In the genomic region with DNA sequence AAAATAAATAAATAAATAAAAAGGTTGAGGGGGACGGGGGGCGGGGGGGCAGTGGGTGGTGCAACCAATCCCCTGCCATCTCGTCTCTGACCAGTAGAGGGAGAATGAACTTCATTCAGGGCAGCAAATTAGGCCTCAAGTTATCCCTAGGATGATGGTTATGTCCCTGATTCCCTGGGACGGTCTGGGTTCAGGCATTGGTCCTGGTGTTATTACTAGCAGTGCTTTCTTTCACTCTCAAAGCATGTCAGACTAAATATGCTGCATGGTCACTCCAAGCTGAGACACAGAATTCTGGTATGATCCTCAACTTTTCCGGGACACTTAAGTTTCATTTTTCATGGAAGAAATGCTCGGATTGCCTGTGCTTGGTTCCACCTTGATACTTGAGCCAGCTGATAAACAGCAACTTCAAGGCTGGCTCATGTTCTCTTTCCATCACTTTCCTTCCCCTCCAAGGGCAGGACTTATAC, we compare ENCODE assay signal across 8 cellular contexts. TPM values are rescaled to one million over a fixed set of nuclear protein-coding genes. Genes with fewer than 3 reads are reported as not detected.
DNase-seq lines count a peak whose midpoint lies in the region; ATAC-seq and TF ChIP-seq lines count a peak whose summit lies in the region.

No MANE protein-coding gene starts in this region.

- peaks cover 45% of the 10 kb centered on the region for H3K4me1 ChIP-seq in foreskin keratinocyte
- H3K4me1 ChIP-seq in parathyroid adenoma: no peaks in the 10 kb centered on the region

- no peaks in the 10 kb centered on the region for H3K9me3 ChIP-seq in parathyroid adenoma (ENCODE audit: control insufficient read depth, low read length)

- H3K4me3 ChIP-seq in parathyroid adenoma (ENCODE audit: low read depth, low read length): no peak overlapping the region

- no peak overlapping the region; the same call in 1 of the 2 replicates for H3K27ac Mint-ChIP-seq in WTC11

- peaks cover 42% of the 10 kb centered on the region for H3K4me1 Mint-ChIP-seq in WTC11

- peak; percentile 61 for ATAC-seq in WTC11
- no peak for ATAC-seq in foreskin keratinocyte
- ATAC-seq in HG02678 (IDR thresholded peaks at IDR 0.05; ENCODE audit: unreplicated experiment): no peak

- H3K27ac ChIP-seq in foreskin keratinocyte (peak overlapping the region; percentile 63), parathyroid adenoma (no peak overlapping the region)

- CTCF ChIA-PET in WTC11 (lab: Charles Lee): interaction anchor here (0.6 to 2.5 kb wide), 7 partner anchors 9 to 408 kb away, joined by 3 to 8 read pairs (median 3); a partner anchor contains a TSS

- no peak overlapping the region for H3K4me2 ChIP-seq in parathyroid adenoma (ENCODE audit: low read length)

- DNase-seq in NCI-H2107 treated with DMSO at 0.1 percent for 48 hours (lab: John Stamatoyannopoulos, UW; ENCODE audit: unreplicated experiment) (peak; percentile 7), NCI-H2107 (lab: John Stamatoyannopoulos, UW) (no peak), M059J (ENCODE audit: low read depth) (peak; percentile 68), WTC11 (ENCODE audit: low spot score) (peak; percentile 45), foreskin keratinocyte (no peak), T-helper 9 cell (no peak)

- no peaks in the 10 kb centered on the region for H3K27me3 Mint-ChIP-seq in WTC11 (ENCODE audit: low read depth)

- H3K36me3 ChIP-seq in parathyroid adenoma (ENCODE audit: control insufficient read depth, insufficient read depth, low read length): no peaks in the 10 kb centered on the region

- no peaks in the 10 kb centered on the region for H3K9me3 Mint-ChIP-seq in WTC11

- H3K4me3 Mint-ChIP-seq in WTC11: no peak overlapping the region

- peaks cover 4% of the 10 kb centered on the region for H3K79me2 ChIP-seq in parathyroid adenoma

- POLR2A ChIA-PET in WTC11 (lab: Charles Lee): no interaction called here

- no peak overlapping the region for H3K9ac ChIP-seq in parathyroid adenoma

- no peak overlapping the region for H2AFZ ChIP-seq in parathyroid adenoma

- H3K27me3 ChIP-seq in foreskin keratinocyte: no peaks in the 10 kb centered on the region
- no peaks in the 10 kb centered on the region for H3K27me3 ChIP-seq in parathyroid adenoma (ENCODE audit: control insufficient read depth, insufficient read depth, low read length)

- no peaks in the 10 kb centered on the region for H3K36me3 Mint-ChIP-seq in WTC11

- TF ChIP-seq CTCF in WTC11 (IDR thresholded peaks at IDR 0.05): peak; percentile 77
- peak; percentile 54 for TF ChIP-seq CTCF in foreskin keratinocyte (conservative IDR thresholded peaks at IDR 0.05)
- peak; percentile 41 for TF ChIP-seq CTCF in parathyroid adenoma (IDR thresholded peaks at IDR 0.05)

TF ChIP-seq in WTC11, 78 proteins besides CTCF, POLR2A, EP300 and RAD21:
- TF ChIP-seq, protein P1, sequence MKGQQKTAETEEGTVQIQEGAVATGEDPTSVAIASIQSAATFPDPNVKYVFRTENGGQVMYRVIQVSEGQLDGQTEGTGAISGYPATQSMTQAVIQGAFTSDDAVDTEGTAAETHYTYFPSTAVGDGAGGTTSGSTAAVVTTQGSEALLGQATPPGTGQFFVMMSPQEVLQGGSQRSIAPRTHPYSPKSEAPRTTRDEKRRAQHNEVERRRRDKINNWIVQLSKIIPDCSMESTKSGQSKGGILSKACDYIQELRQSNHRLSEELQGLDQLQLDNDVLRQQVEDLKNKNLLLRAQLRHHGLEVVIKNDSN (CRISPR knock-in tag; IDR thresholded peaks at IDR 0.05): no peak
- no peak for TF ChIP-seq GTF2I (CRISPR knock-in tag; conservative IDR thresholded peaks at IDR 0.05)

RNA-seq across cellular contexts. Expression of a gene that starts 59.4 kb away (rescaled TPM):
- total RNA-seq in M059J (2014; rRNA removed; shearing (Covaris generic)): 77.3 and 164 TPM in 2 replicates
- total RNA-seq in WTC11 (2021) (46.7 to 47.7 TPM (median 47.5 TPM) in 3 replicates), foreskin keratinocyte (83.5 and 93.9 TPM in 2 replicates)
- 106 and 112 TPM in 2 replicates for polyA plus RNA-seq in foreskin keratinocyte

Comparison
In these comparisons a context has a peak if more than half of its experiments do, and no peak if none do; other contexts are left out.
1. DNase-seq: peak in NCI-H2107 treated with DMSO at 0.1 percent for 48 hours (single experiment), M059J (single experiment) and WTC11 (single experiment); none in NCI-H2107 (single experiment), foreskin keratinocyte (0 of 2) and T-helper 9 cell (single experiment).
2. Peak in every context shown above with its lines, with median percentiles within 50 percentile points of each other: CTCF ChIP-seq.